ENCODE assay signal across 11 cellular contexts in the genomic region with DNA sequence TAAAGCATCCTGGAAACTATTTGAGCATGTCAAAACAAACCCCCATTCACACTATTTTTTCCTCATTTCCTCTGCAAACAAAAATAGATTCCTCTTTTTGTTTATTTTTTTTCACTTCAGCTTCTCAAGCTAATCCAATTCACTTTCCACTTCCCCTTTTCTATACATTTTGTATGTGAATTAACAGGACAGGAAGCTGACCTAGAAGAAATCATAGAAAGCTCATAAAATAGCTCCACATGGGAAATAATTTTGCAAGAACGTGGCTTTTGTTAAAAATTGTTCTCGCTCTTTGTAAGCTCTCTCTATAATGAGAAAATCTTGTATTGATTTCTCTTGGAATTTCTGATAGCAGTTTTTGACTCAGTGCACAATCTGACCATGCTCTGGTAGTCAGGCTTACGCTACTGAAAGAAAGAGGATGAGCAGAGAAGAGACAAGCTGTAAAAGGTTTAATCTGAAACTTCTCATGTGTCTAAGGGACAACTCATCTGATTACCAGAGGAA.
DNase-seq lines count a peak whose midpoint lies in the region; ATAC-seq, FAIRE-seq and TF ChIP-seq lines count a peak whose summit lies in the region.
"Had no signal": no experiment of that assay in that cellular context is flagged by ENCODE, and none has a peak within 500 bp of the region (broad histone marks: within the 10 kb centered on the region; RNA-seq: fewer than 3 reads in every experiment).

No MANE protein-coding gene starts in this region.

- no peaks in the 10 kb centered on the region for H3K9me3 Mint-ChIP-seq in activated B cell treated with CpG ODN at 0.5 μM for 24 hours
- peaks cover 0 to 1% (median 0%) of the 10 kb centered on the region in 6 donors for H3K9me3 Mint-ChIP-seq in immature natural killer cell
- H3K9me3 Mint-ChIP-seq: activated naive CD4-positive, alpha-beta T cell treated with anti-CD3 and anti-CD28 coated beads, Interleukin-2, amount 50 U/mL, for 24 hours had no signal

- DNase-seq in GM18507 (ENCODE audit: extremely low spot score, insufficient read length, low read depth) (peak; percentile 20), activated B cell treated with CpG ODN at 0.5 μM for 24 hours (no peak), immature natural killer cell (no peak), AG08396 (ENCODE audit: low spot score) (no peak)
- no peak for DNase-seq in activated CD4-positive, CD25-positive, alpha-beta regulatory T cell (lab: John Stamatoyannopoulos, UW)
- DNase-seq in stimulated activated CD4-positive, alpha-beta T cell treated with anti-CD3 and anti-CD28 coated beads, Interleukin-1b, Interleukin-23, amount 100 ng/mL, for 48 hours = no peak
- DNase-seq: left ventricle myocardium inferior had no signal

- H3K27ac Mint-ChIP-seq in activated B cell treated with CpG ODN at 0.5 μM for 24 hours (no peak overlapping the region), immature natural killer cell (no peak overlapping the region)
- H3K27ac Mint-ChIP-seq: activated naive CD4-positive, alpha-beta T cell treated with anti-CD3 and anti-CD28 coated beads, Interleukin-2, amount 50 U/mL, for 24 hours had no signal

- peak; percentile 80 for FAIRE-seq in GM18507 (lab: Jason Lieb, UNC)
- FAIRE-seq: endometrium had no signal

- H3K4me3 Mint-ChIP-seq in activated B cell treated with CpG ODN at 0.5 μM for 24 hours = peak overlapping the region; percentile 49
- H3K4me3 Mint-ChIP-seq in immature natural killer cell = no peak overlapping the region
- H3K4me3 Mint-ChIP-seq: activated naive CD4-positive, alpha-beta T cell treated with anti-CD3 and anti-CD28 coated beads, Interleukin-2, amount 50 U/mL, for 24 hours had no signal

- H3K36me3 Mint-ChIP-seq in activated B cell treated with CpG ODN at 0.5 μM for 24 hours (ENCODE audit: low read depth) (no peaks in the 10 kb centered on the region), immature natural killer cell (no peaks in the 10 kb centered on the region)
- H3K36me3 Mint-ChIP-seq: activated naive CD4-positive, alpha-beta T cell treated with anti-CD3 and anti-CD28 coated beads, Interleukin-2, amount 50 U/mL, for 24 hours had no signal

- CTCF ChIA-PET in activated B cell treated with CpG ODN at 0.5 μM for 24 hours (lab: Charles Lee) = interaction anchor here (0.7 kb wide), 1 partner anchor 259 kb away, joined by 3 read pairs; no protein-coding TSS in a partner anchor

- POLR2A ChIA-PET in activated B cell treated with CpG ODN at 0.5 μM for 24 hours (lab: Charles Lee) = no interaction called here

- H3K4me1 Mint-ChIP-seq in activated B cell treated with CpG ODN at 0.5 μM for 24 hours (peaks cover 5% of the 10 kb centered on the region), immature natural killer cell (no peaks in the 10 kb centered on the region)
- H3K4me1 Mint-ChIP-seq: activated naive CD4-positive, alpha-beta T cell treated with anti-CD3 and anti-CD28 coated beads, Interleukin-2, amount 50 U/mL, for 24 hours had no signal

- TF ChIP-seq CTCF in activated B cell treated with CpG ODN at 0.5 μM for 24 hours (IDR thresholded peaks at IDR 0.05) = no peak

- ATAC-seq in GM21576 (IDR thresholded peaks at IDR 0.05; ENCODE audit: unreplicated experiment) = peak; percentile 85
- peak; percentile 82 for ATAC-seq in HG03378 (IDR thresholded peaks at IDR 0.05; ENCODE audit: unreplicated experiment)
- ATAC-seq in activated B cell treated with CpG ODN at 0.5 μM for 24 hours (ENCODE audit: low read depth) = peak; percentile 37

- intact Hi-C loops in activated B cell treated with CpG ODN at 0.5 μM for 24 hours (cut with micrococcal nuclease) = loop anchor here (2.0 kb wide), 1 partner anchor 37 kb away; no protein-coding TSS in a partner anchor

- no peaks in the 10 kb centered on the region for H3K27me3 Mint-ChIP-seq in activated B cell treated with CpG ODN at 0.5 μM for 24 hours
- peaks cover 0 to 3% (median 2%) of the 10 kb centered on the region in 3 donors for H3K27me3 Mint-ChIP-seq in immature natural killer cell (ENCODE audit: low read depth in 3 of 3)
